24 cellular contexts compared by ENCODE assay signal in the genomic region with DNA sequence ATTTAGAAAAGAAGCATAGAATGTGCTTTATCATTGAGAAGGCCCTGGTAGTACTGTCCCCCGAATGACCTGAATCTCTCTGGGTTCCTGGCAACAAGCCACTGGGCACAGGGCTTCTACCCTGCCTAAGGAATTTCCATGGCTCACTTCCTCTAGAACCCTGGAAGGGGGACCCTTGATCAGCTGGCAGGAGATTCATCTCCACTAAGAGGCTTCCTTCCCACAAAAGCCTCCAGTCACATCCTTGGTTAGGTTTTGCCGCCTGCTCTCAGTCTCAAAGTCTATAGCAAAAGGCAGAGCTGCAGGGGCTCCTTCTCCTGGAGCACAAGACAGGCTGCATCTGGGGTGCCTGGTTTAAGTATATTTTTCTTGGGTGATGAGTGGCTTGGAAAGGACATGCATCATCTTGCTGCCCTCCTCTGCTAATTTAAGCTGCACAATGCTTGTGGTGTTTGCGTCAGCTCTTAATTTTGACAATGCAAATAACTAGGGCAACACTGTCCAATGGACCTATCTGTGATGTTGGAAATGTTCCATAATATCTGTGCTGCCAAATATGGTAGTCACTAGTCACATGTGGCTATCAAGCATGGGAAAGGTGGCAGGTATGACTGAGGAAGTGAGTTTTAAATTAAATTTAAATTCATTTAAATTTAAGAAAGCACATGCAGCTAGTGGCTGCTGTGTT. TPM values are rescaled to one million over a fixed set of nuclear protein-coding genes. Genes with fewer than 3 reads are reported as not detected.
DNase-seq lines count a peak whose midpoint lies in the region; TF ChIP-seq lines count a peak whose summit lies in the region.
"Had no signal": no experiment of that assay in that cellular context is flagged by ENCODE, and none has a peak within 500 bp of the region (broad histone marks: within the 10 kb centered on the region; RNA-seq: fewer than 3 reads in every experiment).

No MANE protein-coding gene starts in this region.

- no peak overlapping the region for H3K4me3 ChIP-seq in MG63
- H3K4me3 ChIP-seq in astrocyte of the spinal cord (ENCODE audit: low read depth, low read length), result no peak overlapping the region
- H3K4me3 ChIP-seq: coronary artery, gastrocnemius medialis, right lobe of liver, upper lobe of right lung had no signal

- peaks cover 85% of the 10 kb centered on the region for H3K4me1 Mint-ChIP-seq in mesothelial cell of epicardium
- H3K4me1 Mint-ChIP-seq: activated CD4-positive, alpha-beta T cell treated with anti-CD3 and anti-CD28 coated beads, Interleukin-2, amount 10 ng/mL, durations not matched to agents 7 days and 5 days; CD14-positive monocyte; memory B cell; stimulated activated effector memory CD8-positive, alpha-beta T cell treated with anti-CD3 and anti-CD28 coated beads, Interleukin-12 subunit alpha, Interleukin-12 subunit beta, amount 100 ng/mL, for 72 hours had no signal

- no peaks in the 10 kb centered on the region for H3K27me3 Mint-ChIP-seq in mesothelial cell of epicardium (ENCODE audit: low read depth)
- H3K27me3 Mint-ChIP-seq: activated CD4-positive, alpha-beta T cell treated with anti-CD3 and anti-CD28 coated beads, Interleukin-2, amount 10 ng/mL, durations not matched to agents 7 days and 5 days had no signal

- H3K4me3 Mint-ChIP-seq in mesothelial cell of epicardium, result no peak overlapping the region
- H3K4me3 Mint-ChIP-seq: activated CD4-positive, alpha-beta T cell treated with anti-CD3 and anti-CD28 coated beads, Interleukin-2, amount 10 ng/mL, durations not matched to agents 7 days and 5 days; CD14-positive monocyte; memory B cell; stimulated activated effector memory CD8-positive, alpha-beta T cell treated with anti-CD3 and anti-CD28 coated beads, Interleukin-12 subunit alpha, Interleukin-12 subunit beta, amount 100 ng/mL, for 72 hours had no signal

- H3K9me3 Mint-ChIP-seq in mesothelial cell of epicardium, result no peaks in the 10 kb centered on the region
- H3K9me3 Mint-ChIP-seq: activated CD4-positive, alpha-beta T cell treated with anti-CD3 and anti-CD28 coated beads, Interleukin-2, amount 10 ng/mL, durations not matched to agents 7 days and 5 days; CD14-positive monocyte; memory B cell; stimulated activated effector memory CD8-positive, alpha-beta T cell treated with anti-CD3 and anti-CD28 coated beads, Interleukin-12 subunit alpha, Interleukin-12 subunit beta, amount 100 ng/mL, for 72 hours had no signal

- H3K9me3 ChIP-seq in MG63, result no peaks in the 10 kb centered on the region
- H3K9me3 ChIP-seq: gastrocnemius medialis, right lobe of liver, upper lobe of right lung had no signal

- no peaks in the 10 kb centered on the region for H3K27me3 ChIP-seq in MG63
- H3K27me3 ChIP-seq: gastrocnemius medialis, right lobe of liver, upper lobe of right lung had no signal

- in situ Hi-C loops in astrocyte of the spinal cord (cut with HindIII; ENCODE audit: low sequenced_read_pairs), result no loop called here

- DNase-seq in ELR (ENCODE audit: low read depth) (peak; percentile 59), MG63 (peak; percentile 71), astrocyte of the spinal cord (ENCODE audit: low read depth, low spot score) (peak; percentile 18), mesothelial cell of epicardium (ENCODE audit: low spot score in 2 of 2, unreplicated experiment in 2 of 2) (no peak), NCI-H524 (lab: John Stamatoyannopoulos, UW) (no peak), NCI-H1092 treated with DMSO at 0.1 percent for 48 hours (lab: John Stamatoyannopoulos, UW) (no peak), AG08396 (ENCODE audit: low spot score) (no peak)
- DNase-seq: activated CD4-positive, alpha-beta T cell treated with anti-CD3 and anti-CD28 coated beads, Interleukin-2, amount 10 ng/mL, durations not matched to agents 7 days and 5 days; activated naive CD4-positive, alpha-beta T cell; activated T-cell treated with anti-CD3 and anti-CD28 coated beads, Interleukin-2, amount 50 U/mL, for 48 hours; DND-41; gastrocnemius medialis; KBM-7; MV-4-11; NCI-H748 treated with DMSO at 0.1 percent for 48 hours; right lobe of liver; stimulated activated CD4-positive, alpha-beta T cell treated with anti-CD3 and anti-CD28 coated beads, Interleukin-12 subunit alpha, Interleukin-12 subunit beta, amount 100 ng/mL, for 4 hours; stimulated activated CD4-positive, alpha-beta T cell treated with anti-CD3 and anti-CD28 coated beads, Interleukin-4, amount 100 ng/mL, for 24 hours; upper lobe of right lung; WERI-Rb-1 had no signal

- H3K36me3 ChIP-seq in MG63, result peaks cover 6% of the 10 kb centered on the region; the same call in 1 of the 2 replicates
- H3K36me3 ChIP-seq: gastrocnemius medialis, right lobe of liver, upper lobe of right lung, WERI-Rb-1 had no signal

- peak overlapping the region; percentile 89 for H3K27ac Mint-ChIP-seq in mesothelial cell of epicardium
- H3K27ac Mint-ChIP-seq: activated CD4-positive, alpha-beta T cell treated with anti-CD3 and anti-CD28 coated beads, Interleukin-2, amount 10 ng/mL, durations not matched to agents 7 days and 5 days; CD14-positive monocyte; memory B cell; stimulated activated effector memory CD8-positive, alpha-beta T cell treated with anti-CD3 and anti-CD28 coated beads, Interleukin-12 subunit alpha, Interleukin-12 subunit beta, amount 100 ng/mL, for 72 hours had no signal

- peaks cover 12% of the 10 kb centered on the region for H3K36me3 Mint-ChIP-seq in mesothelial cell of epicardium
- H3K36me3 Mint-ChIP-seq: CD14-positive monocyte; stimulated activated effector memory CD8-positive, alpha-beta T cell treated with anti-CD3 and anti-CD28 coated beads, Interleukin-12 subunit alpha, Interleukin-12 subunit beta, amount 100 ng/mL, for 72 hours had no signal

- TF ChIP-seq CTCF in astrocyte of the spinal cord (IDR thresholded peaks at IDR 0.05; ENCODE audit: low read depth, low read length) (no peak), mesothelial cell of epicardium (IDR thresholded peaks at IDR 0.05; ENCODE audit: unreplicated experiment) (no peak)

RNA-seq across cellular contexts. Expression of gene RARRES1, which starts 33.4 kb away (rescaled TPM):
- not detected in 2 replicates for total RNA-seq in MG63 (2014; rRNA removed; shearing (Covaris generic); ENCODE audit: low replicate concordance)
- 48.9 to 53.0 TPM (median 51.9 TPM) in 3 replicates for total RNA-seq in mesothelial cell of epicardium
- total RNA-seq: activated CD4-positive, alpha-beta T cell treated with anti-CD3 and anti-CD28 coated beads, Interleukin-2, amount 10 ng/mL, durations not matched to agents 7 days and 5 days had no signal

RNA-seq across cellular contexts. Expression of gene MFSD1, which starts 36.2 kb away (rescaled TPM):
- 122 and 152 TPM in 2 replicates for total RNA-seq in MG63 (2014; rRNA removed; shearing (Covaris generic); ENCODE audit: low replicate concordance)
- total RNA-seq in mesothelial cell of epicardium, result 30.9 to 32.2 TPM (median 31.5 TPM) in 3 replicates

Comparison
In these comparisons a context has a peak if more than half of its experiments do, and no peak if none do; other contexts are left out.
1. DNase-seq: peak in ELR (single experiment), MG63 (single experiment) and astrocyte of the spinal cord (single experiment); none in mesothelial cell of epicardium (0 of 2), NCI-H524 (0 of 2), NCI-H1092 treated with DMSO at 0.1 percent for 48 hours (single experiment) and AG08396 (single experiment).
2. RNA of gene RARRES1, which starts 33.4 kb away (total RNA-seq): 48.9 to 53.0 TPM in mesothelial cell of epicardium; not detected in MG63; every median in the first group is over 10 times any median in the second.